17 cellular contexts compared by ENCODE assay signal in the genomic region with DNA sequence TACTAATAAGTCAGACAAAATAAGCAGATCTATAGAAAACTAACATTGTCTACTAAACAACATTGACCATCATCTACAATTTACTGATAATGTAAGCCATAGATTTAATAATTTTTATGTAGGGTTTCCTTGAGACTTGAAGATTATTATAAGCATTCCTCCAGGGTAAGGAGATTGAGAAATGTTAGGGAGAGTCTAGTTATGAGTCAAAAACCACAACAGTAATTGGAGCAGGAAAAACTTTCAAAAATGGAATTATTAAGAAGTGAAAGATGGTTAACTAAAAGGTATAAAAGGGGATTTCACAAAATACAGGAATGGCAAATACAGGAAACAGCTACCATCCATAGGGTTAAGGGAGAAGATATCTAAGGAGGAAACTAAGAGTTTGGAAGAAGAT.
"Had no signal": no experiment of that assay in that cellular context is flagged by ENCODE, and none has a peak within 500 bp of the region (broad histone marks: within the 10 kb centered on the region; RNA-seq: fewer than 3 reads in every experiment).

No MANE protein-coding gene starts in this region.

- FAIRE-seq: colon, endometrium, frontal cortex, pancreas, urothelium cell line had no signal

- H3K9me3 ChIP-seq: lower lobe of right lung, pancreas, sigmoid colon, thyroid gland had no signal

- H3K4me3 ChIP-seq: esophagus muscularis mucosa, heart left ventricle, lower lobe of right lung, pancreas, sigmoid colon, thyroid gland had no signal

- H3K27me3 ChIP-seq: pancreas, thyroid gland had no signal

- ATAC-seq: heart left ventricle; left colon; lower lobe of right lung; pancreas; stimulated activated memory B cell treated with anti-CD40 and anti-IgM and Interleukin-4, amounts not matched to agents 10 μg/mL and 1 μg/mL and 100 μg/mL, for 72 hours had no signal

- H3K27ac ChIP-seq: esophagus muscularis mucosa, heart left ventricle, lower lobe of right lung, pancreas, sigmoid colon, thyroid gland had no signal

- DNase-seq: activated CD4-positive, CD25-positive, alpha-beta regulatory T cell treated with anti-CD3 and anti-CD28 coated beads, Interleukin-2, amount 50 U/mL, for 72 hours; activated naive CD4-positive, alpha-beta T cell; heart left ventricle; left colon; lower lobe of right lung; midbrain; pancreas; sigmoid colon; T-helper 1 cell; T1000; thyroid gland had no signal

- H3K4me1 ChIP-seq: esophagus muscularis mucosa, heart left ventricle, lower lobe of right lung, pancreas, sigmoid colon, thyroid gland had no signal

- H3K36me3 ChIP-seq: esophagus muscularis mucosa, heart left ventricle, lower lobe of right lung, pancreas, sigmoid colon, thyroid gland had no signal
